1 cellular context compared by ENCODE assay signal in genomic region chr10:8066797-8067196, GRCh38.
TF ChIP-seq lines count a peak whose summit lies in the region.

No MANE protein-coding gene starts in this region.

TF ChIP-seq in SK-N-SH treated with all-trans-retinoic acid at 6 μM for 48 hours, 23 proteins besides CTCF, POLR2A, EP300 and RAD21 (continued from another document):
- no peak for TF ChIP-seq CREB5 (CRISPR knock-in tag; IDR thresholded peaks at IDR 0.05; ENCODE audit: low read depth)
- no peak for TF ChIP-seq TOX (CRISPR knock-in tag; IDR thresholded peaks at IDR 0.05; ENCODE audit: borderline replicate concordance)
- no peak for TF ChIP-seq ZNF70 (CRISPR knock-in tag; IDR thresholded peaks at IDR 0.05)
- TF ChIP-seq ARNTL (CRISPR knock-in tag; IDR thresholded peaks at IDR 0.05; ENCODE audit: borderline replicate concordance, low read depth): no peak
- no peak for TF ChIP-seq ESRRG (CRISPR knock-in tag; IDR thresholded peaks at IDR 0.05)
- no peak for TF ChIP-seq ZFP30 (CRISPR knock-in tag; IDR thresholded peaks at IDR 0.05)
- no peak for TF ChIP-seq ZFP3 (CRISPR knock-in tag; IDR thresholded peaks at IDR 0.05)
- TF ChIP-seq ZNF565 (CRISPR knock-in tag; conservative IDR thresholded peaks at IDR 0.05; ENCODE audit: low read depth): no peak
- no peak for TF ChIP-seq PATZ1 (CRISPR knock-in tag; IDR thresholded peaks at IDR 0.05; ENCODE audit: borderline replicate concordance)
- TF ChIP-seq CSDC2 (CRISPR knock-in tag; IDR thresholded peaks at IDR 0.05): no peak
- TF ChIP-seq ISL1 (CRISPR knock-in tag; IDR thresholded peaks at IDR 0.05): peak; percentile 50; the same call in 1 of the 2 replicates
- no peak for TF ChIP-seq CSRNP3 (CRISPR knock-in tag; IDR thresholded peaks at IDR 0.05)
- no peak for TF ChIP-seq BACH2 (CRISPR knock-in tag; IDR thresholded peaks at IDR 0.05; ENCODE audit: borderline replicate concordance)
- TF ChIP-seq, protein P1, sequence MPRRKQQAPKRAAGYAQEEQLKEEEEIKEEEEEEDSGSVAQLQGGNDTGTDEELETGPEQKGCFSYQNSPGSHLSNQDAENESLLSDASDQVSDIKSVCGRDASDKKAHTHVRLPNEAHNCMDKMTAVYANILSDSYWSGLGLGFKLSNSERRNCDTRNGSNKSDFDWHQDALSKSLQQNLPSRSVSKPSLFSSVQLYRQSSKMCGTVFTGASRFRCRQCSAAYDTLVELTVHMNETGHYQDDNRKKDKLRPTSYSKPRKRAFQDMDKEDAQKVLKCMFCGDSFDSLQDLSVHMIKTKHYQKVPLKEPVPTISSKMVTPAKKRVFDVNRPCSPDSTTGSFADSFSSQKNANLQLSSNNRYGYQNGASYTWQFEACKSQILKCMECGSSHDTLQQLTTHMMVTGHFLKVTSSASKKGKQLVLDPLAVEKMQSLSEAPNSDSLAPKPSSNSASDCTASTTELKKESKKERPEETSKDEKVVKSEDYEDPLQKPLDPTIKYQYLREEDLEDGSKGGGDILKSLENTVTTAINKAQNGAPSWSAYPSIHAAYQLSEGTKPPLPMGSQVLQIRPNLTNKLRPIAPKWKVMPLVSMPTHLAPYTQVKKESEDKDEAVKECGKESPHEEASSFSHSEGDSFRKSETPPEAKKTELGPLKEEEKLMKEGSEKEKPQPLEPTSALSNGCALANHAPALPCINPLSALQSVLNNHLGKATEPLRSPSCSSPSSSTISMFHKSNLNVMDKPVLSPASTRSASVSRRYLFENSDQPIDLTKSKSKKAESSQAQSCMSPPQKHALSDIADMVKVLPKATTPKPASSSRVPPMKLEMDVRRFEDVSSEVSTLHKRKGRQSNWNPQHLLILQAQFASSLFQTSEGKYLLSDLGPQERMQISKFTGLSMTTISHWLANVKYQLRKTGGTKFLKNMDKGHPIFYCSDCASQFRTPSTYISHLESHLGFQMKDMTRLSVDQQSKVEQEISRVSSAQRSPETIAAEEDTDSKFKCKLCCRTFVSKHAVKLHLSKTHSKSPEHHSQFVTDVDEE (CRISPR knock-in tag; IDR thresholded peaks at IDR 0.05): 0 out of 2 replicates have a peak, but pooled peaks have one; percentile 49
- no peak for TF ChIP-seq PPARA (CRISPR knock-in tag; IDR thresholded peaks at IDR 0.05; ENCODE audit: borderline replicate concordance)
- TF ChIP-seq ZC3H10 (CRISPR knock-in tag; IDR thresholded peaks at IDR 0.05): no peak
- no peak for TF ChIP-seq GLIS3 (CRISPR knock-in tag; IDR thresholded peaks at IDR 0.05)
TF ChIP-seq in SK-N-SH treated with all-trans-retinoic acid at 6 μM for 48 hours: peak in this region for 3.
